1 cellular context compared by ENCODE assay signal in the genomic region with DNA sequence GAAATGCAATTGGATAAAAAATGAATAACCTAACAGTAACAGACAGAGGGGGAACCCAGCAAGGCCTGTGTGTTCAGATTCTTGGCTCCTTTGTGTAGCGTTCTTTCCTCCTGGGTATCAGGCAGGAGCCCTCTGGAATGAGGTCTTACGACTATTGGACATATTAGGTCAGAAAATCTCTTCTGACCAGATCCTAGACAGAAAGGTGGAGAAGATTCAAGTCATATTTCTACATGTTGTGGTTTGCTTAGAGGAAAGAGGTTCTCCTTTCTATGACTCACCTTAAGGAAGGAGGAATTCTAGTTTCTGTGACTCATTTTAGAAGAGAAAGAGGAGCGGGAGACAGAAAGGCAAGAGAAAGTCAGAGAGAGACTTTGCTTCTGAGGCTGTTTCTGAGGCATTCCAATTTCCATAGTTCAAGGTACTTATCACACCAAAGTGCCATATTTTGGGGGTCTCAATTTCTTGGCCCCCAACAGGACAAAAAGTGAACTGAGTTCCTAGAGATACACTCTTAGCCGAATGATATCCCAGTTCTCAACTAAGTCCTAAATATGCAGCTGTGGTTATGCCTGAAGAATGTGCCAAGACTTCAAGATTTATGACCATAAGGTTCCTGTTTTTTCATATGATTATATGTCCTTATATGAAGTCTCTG.
A peak's percentile ranks its signal among the peaks of the same experiment; 100 is the strongest.
TF ChIP-seq lines count a peak whose summit lies in the region.

No MANE protein-coding gene starts in this region.

TF ChIP-seq in K562, 482 proteins besides CTCF, POLR2A, EP300 and RAD21 (continued from another document):
- TF ChIP-seq, protein P1, sequence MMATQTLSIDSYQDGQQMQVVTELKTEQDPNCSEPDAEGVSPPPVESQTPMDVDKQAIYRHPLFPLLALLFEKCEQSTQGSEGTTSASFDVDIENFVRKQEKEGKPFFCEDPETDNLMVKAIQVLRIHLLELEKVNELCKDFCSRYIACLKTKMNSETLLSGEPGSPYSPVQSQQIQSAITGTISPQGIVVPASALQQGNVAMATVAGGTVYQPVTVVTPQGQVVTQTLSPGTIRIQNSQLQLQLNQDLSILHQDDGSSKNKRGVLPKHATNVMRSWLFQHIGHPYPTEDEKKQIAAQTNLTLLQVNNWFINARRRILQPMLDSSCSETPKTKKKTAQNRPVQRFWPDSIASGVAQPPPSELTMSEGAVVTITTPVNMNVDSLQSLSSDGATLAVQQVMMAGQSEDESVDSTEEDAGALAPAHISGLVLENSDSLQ (IDR thresholded peaks at IDR 0.05): peak; percentile 77
- no peak for TF ChIP-seq JUND (IDR thresholded peaks at IDR 0.05; ENCODE audit: borderline replicate concordance, low read depth, low read length)
- peak; percentile 62; the same call in 1 of the 3 replicates for TF ChIP-seq JUND (tag; IDR thresholded peaks at IDR 0.05; ENCODE audit: borderline replicate concordance, low read depth, low read length)
- TF ChIP-seq, protein P2, sequence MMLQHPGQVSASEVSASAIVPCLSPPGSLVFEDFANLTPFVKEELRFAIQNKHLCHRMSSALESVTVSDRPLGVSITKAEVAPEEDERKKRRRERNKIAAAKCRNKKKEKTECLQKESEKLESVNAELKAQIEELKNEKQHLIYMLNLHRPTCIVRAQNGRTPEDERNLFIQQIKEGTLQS (IDR thresholded peaks at IDR 0.05): peak; percentile 48; the same call in 1 of the 2 replicates
- TF ChIP-seq, protein P2 (CRISPR knock-in tag; conservative IDR thresholded peaks at IDR 0.05): no peak
- no peak for TF ChIP-seq SAP30 (IDR thresholded peaks at IDR 0.05; ENCODE audit: borderline replicate concordance, insufficient read depth, low read depth, low read length, poor library complexity, severe bottlenecking)
- TF ChIP-seq, protein P3, sequence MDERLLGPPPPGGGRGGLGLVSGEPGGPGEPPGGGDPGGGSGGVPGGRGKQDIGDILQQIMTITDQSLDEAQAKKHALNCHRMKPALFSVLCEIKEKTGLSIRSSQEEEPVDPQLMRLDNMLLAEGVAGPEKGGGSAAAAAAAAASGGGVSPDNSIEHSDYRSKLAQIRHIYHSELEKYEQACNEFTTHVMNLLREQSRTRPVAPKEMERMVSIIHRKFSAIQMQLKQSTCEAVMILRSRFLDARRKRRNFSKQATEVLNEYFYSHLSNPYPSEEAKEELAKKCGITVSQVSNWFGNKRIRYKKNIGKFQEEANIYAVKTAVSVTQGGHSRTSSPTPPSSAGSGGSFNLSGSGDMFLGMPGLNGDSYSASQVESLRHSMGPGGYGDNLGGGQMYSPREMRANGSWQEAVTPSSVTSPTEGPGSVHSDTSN (CRISPR knock-in tag; IDR thresholded peaks at IDR 0.05; ENCODE audit: low read depth): peak; percentile 47; the same call in 1 of the 2 replicates
- TF ChIP-seq, protein P3 (tag; conservative IDR thresholded peaks at IDR 0.05; ENCODE audit: low read depth): peak; percentile 55; the same call in 1 of the 2 replicates
- peak; percentile 29; the same call in 1 of the 2 replicates for TF ChIP-seq SMARCA4 (IDR thresholded peaks at IDR 0.05)
- peak; percentile 31 to 71; a peak in 2 of 4 replicates for TF ChIP-seq TEAD1 (CRISPR knock-in tag; IDR thresholded peaks at IDR 0.05)
- peak; percentile 24; the same call in 1 of the 2 replicates for TF ChIP-seq SMARCE1 (IDR thresholded peaks at IDR 0.05)
- peak; percentile 77 for TF ChIP-seq FOSL1 (tag; conservative IDR thresholded peaks at IDR 0.05)
- TF ChIP-seq PRPF4 (IDR thresholded peaks at IDR 0.05; ENCODE audit: insufficient read depth, low read depth, low read length, poor library complexity, severe bottlenecking): no peak
- TF ChIP-seq MEIS2 (IDR thresholded peaks at IDR 0.05; ENCODE audit: partially characterized antibody): peak; percentile 93
